Comparison of ENCODE assay signal across 7 cellular contexts in the genomic region with DNA sequence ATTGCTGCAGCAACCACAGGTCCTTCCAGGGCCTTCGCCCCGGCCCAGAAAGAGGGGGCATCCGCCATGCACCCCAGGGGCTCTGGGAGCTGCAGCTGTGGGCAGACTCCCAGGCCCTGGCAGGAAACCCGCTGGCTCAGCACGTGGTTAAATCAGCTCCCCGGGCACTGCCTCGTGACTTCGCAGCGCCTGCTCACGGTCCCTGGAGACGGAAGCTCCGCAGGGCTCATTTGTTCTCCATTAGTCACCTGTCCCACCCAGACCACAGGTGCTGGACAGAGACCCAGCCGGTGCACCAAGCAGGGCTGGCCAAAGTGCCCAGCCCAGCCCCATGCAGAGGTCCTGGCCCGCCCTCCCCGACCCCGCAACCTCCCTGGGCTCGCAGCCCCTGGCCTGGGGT. TPM values are rescaled to one million over a fixed set of nuclear protein-coding genes. Genes with fewer than 3 reads are reported as not detected.
DNase-seq lines count a peak whose midpoint lies in the region; ATAC-seq, FAIRE-seq and TF ChIP-seq lines count a peak whose summit lies in the region.

No MANE protein-coding gene starts in this region.

- H3K27ac ChIP-seq in GM12878 (ENCODE audit: control insufficient read depth, insufficient read depth): no peak overlapping the region

- WGBS in GM12878 (ENCODE audit: insufficient coverage, insufficient replicate concordance, low lambda C conversion rate, missing lambda C conversion rate): 12% methylated on average over 15 of the region's 17 CpGs

- in situ Hi-C loops in GM12878 (cut with MboI): no loop called here

- TF ChIP-seq POLR2A in GM12878 (IDR thresholded peaks at IDR 0.05; ENCODE audit: low read depth, low read length): no peak

- intact Hi-C loops in GM12878 (cut with micrococcal nuclease; ENCODE audit: unreplicated experiment): no loop called here

- CTCF ChIA-PET in GM12878 (lab: Yijun Ruan, JAX): no interaction called here

- POLR2A ChIA-PET in GM12878 (lab: Charles Lee): no interaction called here

- no peak overlapping the region for H2AFZ ChIP-seq in GM12878 (ENCODE audit: control insufficient read depth, low read depth, low read length)

- no peak overlapping the region for H3K4me3 ChIP-seq in GM12878

- H3K4me2 ChIP-seq in GM12878 (ENCODE audit: control insufficient read depth, insufficient read depth): no peak overlapping the region

- TF ChIP-seq EP300 in GM12878 (IDR thresholded peaks at IDR 0.05; ENCODE audit: borderline replicate concordance in 1 of 2, control insufficient read depth in 1 of 2, low read depth in 2 of 2, low read length in 2 of 2): no peak

- H3K9me3 ChIP-seq in GM12878 (replicated peaks; ENCODE audit: control insufficient read depth, insufficient read depth, low read length): no peaks in the 10 kb centered on the region

- RAD21 ChIA-PET in GM12878 (lab: Charles Lee; ENCODE audit: unreplicated experiment): no interaction called here

- no peaks in the 10 kb centered on the region for H3K4me1 ChIP-seq in GM12878 (ENCODE audit: control insufficient read depth, insufficient read depth, low read length)

- no TSS peak for BruUV-seq in GM12878 (replicated peaks; lab: Mats Ljungman, UMichigan)

- peak; percentile 9 for DNase-seq in EH (ENCODE audit: low read depth)
- peak; percentile 49 for DNase-seq in NCI-H1092 (lab: John Stamatoyannopoulos, UW)
- DNase-seq in GM12878 (ENCODE audit: low read depth, low spot score): no peak
- no peak for DNase-seq in naive B cell
- no peak for DNase-seq in OCI-M2 (lab: John Stamatoyannopoulos, UW; ENCODE audit: unreplicated experiment)
- no peak for DNase-seq in inferior parietal cortex (ENCODE audit: extremely low spot score)

- no peaks in the 10 kb centered on the region for H3K9me3 Mint-ChIP-seq in naive B cell

- no peak overlapping the region for H3K27ac Mint-ChIP-seq in naive B cell

- TF ChIP-seq CTCF in GM12878 (IDR thresholded peaks at IDR 0.05 in 2 of 3, conservative IDR thresholded peaks at IDR 0.05 in 1 of 3; ENCODE audit: control insufficient read depth in 2 of 3, extremely low read depth in 1 of 3, insufficient read depth in 1 of 3, low read depth in 3 of 3, low read length in 3 of 3): no peak

- no peak for ATAC-seq in GM12878
- peak; percentile 40 to 58 for ATAC-seq in naive B cell (ENCODE audit: low read depth in 2 of 2)
- ATAC-seq in GM21381 (IDR thresholded peaks at IDR 0.05; ENCODE audit: unreplicated experiment): no peak

- no peaks in the 10 kb centered on the region for H4K20me1 ChIP-seq in GM12878 (ENCODE audit: control insufficient read depth, insufficient read depth)

- H3K9ac ChIP-seq in GM12878 (ENCODE audit: control insufficient read depth, insufficient read depth, low read length): no peak overlapping the region

- H3K27me3 ChIP-seq in GM12878 (replicated peaks in 1 of 2; ENCODE audit: control insufficient read depth in 2 of 2, insufficient read depth in 2 of 2, low read length in 1 of 2): peaks cover 0 to 1% of the 10 kb centered on the region in 2 experiments; a peak in 2 of 4 replicates

- peaks cover 10 to 52% (median 51%) of the 10 kb centered on the region in 3 donors for H3K27me3 Mint-ChIP-seq in naive B cell

- no peak for TF ChIP-seq RAD21 in GM12878 (IDR thresholded peaks at IDR 0.05; ENCODE audit: insufficient read depth, low read depth, low read length)

- H3K36me3 Mint-ChIP-seq in naive B cell: no peaks in the 10 kb centered on the region

- peak overlapping the region in 2 of 8 donors; percentile 28 to 49 for H3K4me3 Mint-ChIP-seq in naive B cell

- peaks cover 3 to 17% (median 15%) of the 10 kb centered on the region in 3 donors for H3K4me1 Mint-ChIP-seq in naive B cell

- no peak for FAIRE-seq in GM12878 (lab: Jason Lieb, UNC)

- SMC1A ChIA-PET in GM12878 (lab: Charles Lee; ENCODE audit: uncharacterized antibody, unreplicated experiment): no interaction called here

- H3K79me2 ChIP-seq in GM12878 (ENCODE audit: control insufficient read depth, insufficient read depth, low read length): no peaks in the 10 kb centered on the region

- no peaks in the 10 kb centered on the region for H3K36me3 ChIP-seq in GM12878 (ENCODE audit: control insufficient read depth in 2 of 2, insufficient read depth in 2 of 2, low read length in 1 of 2)

TF ChIP-seq in GM12878, 131 proteins besides CTCF, POLR2A, EP300 and RAD21:
- TF ChIP-seq MEF2B (IDR thresholded peaks at IDR 0.05; ENCODE audit: partially characterized antibody, poor library complexity, severe bottlenecking): peak; percentile 20
- peak in 1 of 2 experiments; percentile 44; a peak in 1 of 4 replicates for TF ChIP-seq BHLHE40 (IDR thresholded peaks at IDR 0.05; ENCODE audit: borderline replicate concordance in 1 of 2, low read depth in 2 of 2, low read length in 1 of 2)
- TF ChIP-seq KLF5 (IDR thresholded peaks at IDR 0.05; ENCODE audit: partially characterized antibody): no peak
- TF ChIP-seq BCL11A (IDR thresholded peaks at IDR 0.05; ENCODE audit: low read depth, low read length): no peak

RNA-seq across cellular contexts. Expression of gene KCNQ2, which starts 14.7 kb away (rescaled TPM):
- 0.38 TPM in 1 of 2 replicates, not detected in the other for total RNA-seq in GM12878 (2013; cell fraction: nucleolus; rRNA removed)
- total RNA-seq in GM12878 (2014; rRNA removed) (not detected in 2 replicates), GM12878 (2014; rRNA removed; fragmentation: Illumina TruSeq; extraction: Trizol) (not detected in 2 replicates), GM12878 (2021) (0.49 TPM in 1 of 2 replicates, not detected in the other)
- not detected for polyA plus RNA-seq in GM12878 (2011; ENCODE audit: low read depth)
- polyA plus RNA-seq in GM12878 (2011; rRNA removed) (0.26 TPM in 1 of 2 replicates, not detected in the other), GM12878 (2014; fragmentation: Illumina TruSeq; extraction: Trizol) (not detected in 2 replicates), GM12878 (2014; fragmentation: Nextera tagmentation; extraction: Ambion mirVana) (not detected), GM12878 (2014; rRNA removed) (0.05 and 0.06 TPM in 2 replicates), GM12878 (2016; fragmentation: Nextera tagmentation; extraction: Ambion mirVana) (not detected), naive B cell (ENCODE audit: low read depth in 6 of 6) (1 to 10 TPM in 1 of 6 donors, under 1 TPM in 1, not detected in 4; 0.54 to 1.1 TPM)
- polyA plus RNA-seq in GM12878 (2011; cell fraction: cytosol; rRNA removed): 0.67 and 0.79 TPM in 2 replicates
- polyA plus RNA-seq in GM12878 (2011; cell fraction: nucleus; rRNA removed): 0.34 and 1.1 TPM in 2 replicates
- polyA plus RNA-seq in GM12878 (2012): 0.35 and 0.45 TPM in 2 replicates
- polyA minus RNA-seq in GM12878 (2011; rRNA and poly(A)+ RNA removed): 0.36 TPM in 1 of 2 replicates, not detected in the other
- polyA minus RNA-seq in GM12878 (2011; cell fraction: cytosol; rRNA and poly(A)+ RNA removed): not detected in 2 replicates
- not detected in 2 replicates for polyA minus RNA-seq in GM12878 (2011; cell fraction: nucleus; rRNA and poly(A)+ RNA removed)

RNA-seq across cellular contexts. Expression of gene EEF1A2, which starts 41.1 kb away (rescaled TPM):
- not detected in 2 replicates for total RNA-seq in GM12878 (2013; cell fraction: nucleolus; rRNA removed)
- total RNA-seq in GM12878 (2014; rRNA removed) (not detected in 2 replicates), GM12878 (2014; rRNA removed; fragmentation: Illumina TruSeq; extraction: Trizol) (not detected in 2 replicates), GM12878 (2021) (0.56 and 0.74 TPM in 2 replicates)
- not detected for polyA plus RNA-seq in GM12878 (2011; ENCODE audit: low read depth)
- polyA plus RNA-seq in GM12878 (2011; rRNA removed) (not detected in 2 replicates), GM12878 (2014; fragmentation: Illumina TruSeq; extraction: Trizol) (not detected in 2 replicates), GM12878 (2014; fragmentation: Nextera tagmentation; extraction: Ambion mirVana) (not detected), GM12878 (2014; rRNA removed) (not detected in 2 replicates), GM12878 (2016; fragmentation: Nextera tagmentation; extraction: Ambion mirVana) (not detected), naive B cell (ENCODE audit: low read depth in 6 of 6) (1 to 10 TPM in 1 of 6 donors, under 1 TPM in 3, not detected in 2; 0.12 to 1.4 (median 0.28) TPM)
- 0.04 TPM in 1 of 2 replicates, not detected in the other for polyA plus RNA-seq in GM12878 (2011; cell fraction: cytosol; rRNA removed)
- 0.13 TPM in 1 of 2 replicates, not detected in the other for polyA plus RNA-seq in GM12878 (2011; cell fraction: nucleus; rRNA removed)
- 0.50 and 0.77 TPM in 2 replicates for polyA plus RNA-seq in GM12878 (2012)
- not detected in 2 replicates for polyA minus RNA-seq in GM12878 (2011; rRNA and poly(A)+ RNA removed)
- polyA minus RNA-seq in GM12878 (2011; cell fraction: cytosol; rRNA and poly(A)+ RNA removed): not detected in 2 replicates
- polyA minus RNA-seq in GM12878 (2011; cell fraction: nucleus; rRNA and poly(A)+ RNA removed): not detected in 2 replicates

Comparison
In these comparisons a context has a peak if more than half of its experiments do, and no peak if none do; other contexts are left out.
1. DNase-seq: peak in EH (single experiment) and NCI-H1092 (single experiment); none in GM12878 (single experiment), naive B cell (single experiment), OCI-M2 (single experiment) and inferior parietal cortex (single experiment).
2. ATAC-seq: peak in naive B cell (2 of 2); none in GM12878 (single experiment) and GM21381 (single experiment).